28 cellular contexts compared by ENCODE assay signal in genomic region chr11:70865356-70865755, GRCh38.
"Had no signal": no experiment of that assay in that cellular context is flagged by ENCODE, and none has a peak within 500 bp of the region (broad histone marks: within the 10 kb centered on the region; RNA-seq: fewer than 3 reads in every experiment).

No MANE protein-coding gene starts in this region.

- H3K27me3 Mint-ChIP-seq: dendritic cell treated with granulocyte-macrophage colony-stimulating factor and Interleukin-4, amounts not matched to agents 40 ng/mL and 50 ng/mL, for 4 days had no signal

- DNase-seq: colonic mucosa; cortex of kidney; dermis blood vessel endothelial cell; dorsolateral prefrontal cortex; effector CD4-positive, alpha-beta T cell; effector CD8-positive, alpha-beta T cell; effector memory CD4-positive, alpha-beta T cell; effector memory CD8-positive, alpha-beta T cell; endodermal cell; erythroblast; esophagus squamous epithelium; foreskin fibroblast; foreskin keratinocyte; foreskin melanocyte; gastrocnemius medialis; glutamatergic neuron; head of caudate nucleus; heart left ventricle had no signal

- ATAC-seq: effector memory CD8-positive, alpha-beta T cell; esophagus mucosa; foreskin keratinocyte; gastrocnemius medialis; gastroesophageal sphincter; heart left ventricle had no signal

- H3K27ac ChIP-seq: colonic mucosa, coronary artery, epithelial cell of prostate, esophagus muscularis mucosa, esophagus squamous epithelium, foreskin keratinocyte, gastrocnemius medialis, gastroesophageal sphincter, heart left ventricle had no signal

- H3K4me3 Mint-ChIP-seq: dendritic cell treated with granulocyte-macrophage colony-stimulating factor and Interleukin-4, amounts not matched to agents 40 ng/mL and 50 ng/mL, for 4 days; effector memory CD8-positive, alpha-beta T cell; endodermal cell had no signal

- H3K27me3 ChIP-seq: colonic mucosa, dorsolateral prefrontal cortex, esophagus muscularis mucosa, esophagus squamous epithelium, foreskin keratinocyte, gastroesophageal sphincter had no signal

- H3K36me3 ChIP-seq: colonic mucosa, esophagus muscularis mucosa, esophagus squamous epithelium, gastrocnemius medialis, gastroesophageal sphincter, heart left ventricle had no signal

- H3K4me1 ChIP-seq: colonic mucosa, esophagus muscularis mucosa, esophagus squamous epithelium, foreskin keratinocyte, gastrocnemius medialis, gastroesophageal sphincter, heart left ventricle had no signal

- H3K4me3 ChIP-seq: colonic mucosa, coronary artery, dorsolateral prefrontal cortex, esophagus muscularis mucosa, esophagus squamous epithelium, gastrocnemius medialis, gastroesophageal sphincter, heart left ventricle had no signal

- FAIRE-seq: colon, endometrium, endothelial cell of umbilical vein, frontal cortex had no signal

- H3K9me3 ChIP-seq: colonic mucosa, esophagus muscularis mucosa, esophagus squamous epithelium, gastrocnemius medialis, gastroesophageal sphincter, heart left ventricle had no signal

- H3K27ac Mint-ChIP-seq: dendritic cell treated with granulocyte-macrophage colony-stimulating factor and Interleukin-4, amounts not matched to agents 40 ng/mL and 50 ng/mL, for 4 days; effector memory CD8-positive, alpha-beta T cell; endodermal cell had no signal

- H3K9me3 Mint-ChIP-seq: dendritic cell treated with granulocyte-macrophage colony-stimulating factor and Interleukin-4, amounts not matched to agents 40 ng/mL and 50 ng/mL, for 4 days; effector memory CD8-positive, alpha-beta T cell; endodermal cell had no signal
